In genomic region chr10:69338547-69339450, GRCh38 we compare ENCODE assay signal across 8 cellular contexts.
DNase-seq lines count a peak whose midpoint lies in the region; ATAC-seq and TF ChIP-seq lines count a peak whose summit lies in the region.

No MANE protein-coding gene starts in this region.

- no peak overlapping the region for H3K9ac ChIP-seq in PC-3 (ENCODE audit: low read length)

- H3K9me3 Mint-ChIP-seq in CD8-positive, alpha-beta T cell: no peaks in the 10 kb centered on the region

- no peaks in the 10 kb centered on the region for H3K9me2 ChIP-seq in PC-3 (replicated peaks; ENCODE audit: low read length)

- no peaks in the 10 kb centered on the region for H3K9me3 ChIP-seq in CD8-positive, alpha-beta T cell (ENCODE audit: low read length)
- H3K9me3 ChIP-seq in PC-3 (ENCODE audit: low read length) (no peaks in the 10 kb centered on the region), esophagus (ENCODE audit: control insufficient read depth in 2 of 2, insufficient read depth in 1 of 2, low read depth in 1 of 2, low read length in 1 of 2) (no peaks in the 10 kb centered on the region), prostate gland (no peaks in the 10 kb centered on the region)

- TF ChIP-seq POLR2A in prostate gland (IDR thresholded peaks at IDR 0.05) (no peak), GM18505 (IDR thresholded peaks at IDR 0.05; ENCODE audit: borderline replicate concordance, extremely low read depth, insufficient read depth, insufficient read length) (no peak)

- no peak overlapping the region for H3K27ac ChIP-seq in CD8-positive, alpha-beta T cell (ENCODE audit: low read depth, low read length)
- H3K27ac ChIP-seq in PC-3 (ENCODE audit: low read length) (no peak overlapping the region), esophagus (ENCODE audit: low read depth in 2 of 2, low read length in 1 of 2) (peak overlapping the region; percentile 84 to 89), prostate gland (peak overlapping the region; percentile 74 to 77)

- DNase-seq in CD8-positive, alpha-beta T cell: no peak
- DNase-seq in PC-3 (no peak), prostate gland (ENCODE audit: low spot score) (no peak), NAMALWA (ENCODE audit: low spot score) (no peak), GM10266 (ENCODE audit: extremely low spot score) (no peak)

- BruUV-seq in PC-3 (replicated peaks; lab: Mats Ljungman, UMichigan): no TSS peak

- POLR2A ChIA-PET in CD8-positive, alpha-beta T cell (lab: Charles Lee): interaction anchor here (0.6 kb wide), 1 partner anchor 25 kb away, joined by 3 read pairs; no protein-coding TSS in a partner anchor
- POLR2A ChIA-PET in PC-3 (lab: Charles Lee; ENCODE audit: unreplicated experiment): no interaction called here

- TF ChIP-seq CTCF in CD8-positive, alpha-beta T cell (IDR thresholded peaks at IDR 0.05): no peak
- no peak for TF ChIP-seq CTCF in PC-3 (conservative IDR thresholded peaks at IDR 0.05; ENCODE audit: low read depth, low read length)
- no peak for TF ChIP-seq CTCF in prostate gland (IDR thresholded peaks at IDR 0.05)
- no peak for TF ChIP-seq CTCF in GM10266 (IDR thresholded peaks at IDR 0.05; ENCODE audit: control insufficient read depth, insufficient read depth, low read depth, missing control alignments)

- peaks cover 12% of the 10 kb centered on the region; the same call in 1 of the 2 replicates for H4K20me1 ChIP-seq in PC-3 (ENCODE audit: low read length)

- intact Hi-C loops in CD8-positive, alpha-beta T cell (cut with DNase I, micrococcal nuclease): no loop called here
- intact Hi-C loops in PC-3 (cut with micrococcal nuclease) (no loop called here), prostate gland (cut with DNase I) (loop anchor here (10.0 kb wide), 1 partner anchor 166 kb away; no protein-coding TSS in a partner anchor)

- H3K27me3 Mint-ChIP-seq in CD8-positive, alpha-beta T cell (ENCODE audit: low read depth): no peaks in the 10 kb centered on the region

- H2AFZ ChIP-seq in PC-3 (ENCODE audit: low read length): no peak overlapping the region

- H3K27me3 ChIP-seq in CD8-positive, alpha-beta T cell (ENCODE audit: insufficient read depth, low read length): no peaks in the 10 kb centered on the region
- H3K27me3 ChIP-seq in PC-3 (ENCODE audit: low read length): no peaks in the 10 kb centered on the region
- no peaks in the 10 kb centered on the region for H3K27me3 ChIP-seq in esophagus (ENCODE audit: control insufficient read depth in 1 of 2, insufficient read depth in 2 of 2, low read length in 2 of 2)
- H3K27me3 ChIP-seq in prostate gland (replicated peaks; ENCODE audit: insufficient read depth): no peaks in the 10 kb centered on the region

- peak overlapping the region; percentile 60 for H3K27ac Mint-ChIP-seq in CD8-positive, alpha-beta T cell

- H3K4me3 ChIP-seq in CD8-positive, alpha-beta T cell (ENCODE audit: low read depth, low read length): no peak overlapping the region
- no peak overlapping the region for H3K4me3 ChIP-seq in PC-3 (ENCODE audit: low read length)
- H3K4me3 ChIP-seq in esophagus (ENCODE audit: low read depth in 1 of 2, low read length in 2 of 2): no peak overlapping the region
- no peak overlapping the region for H3K4me3 ChIP-seq in prostate gland

- CTCF ChIA-PET in CD8-positive, alpha-beta T cell (lab: Charles Lee): interaction anchor here (0.9 to 1.6 kb wide), 2 partner anchors 48 to 54 kb away, joined by 3 read pairs; no protein-coding TSS in a partner anchor
- CTCF ChIA-PET in PC-3 (lab: Charles Lee): no interaction called here

- H3F3A ChIP-seq in PC-3 (ENCODE audit: low read length, unreplicated experiment): no peaks in the 10 kb centered on the region

- 62 to 67% methylated on average over 9 of the region's 9 CpGs for WGBS in esophagus, 2 donors
- WGBS in prostate gland: 47% methylated on average over 9 of the region's 9 CpGs

- no peak overlapping the region for H3K4me2 ChIP-seq in PC-3 (ENCODE audit: low read length)

- H3K36me3 Mint-ChIP-seq in CD8-positive, alpha-beta T cell: peaks cover 12% of the 10 kb centered on the region

- peaks cover 94% of the 10 kb centered on the region for H3K79me2 ChIP-seq in PC-3 (ENCODE audit: low read length)

- no peak for ATAC-seq in CD8-positive, alpha-beta T cell
- ATAC-seq in PC-3: peak; percentile 23; the same call in 1 of the 2 replicates
- no peak for ATAC-seq in GM18505 (IDR thresholded peaks at IDR 0.05; ENCODE audit: unreplicated experiment)
- no peak for ATAC-seq in GM18873 (IDR thresholded peaks at IDR 0.05; ENCODE audit: low FRiP score, unreplicated experiment)

- peaks cover 38% of the 10 kb centered on the region for H3K4me1 ChIP-seq in CD8-positive, alpha-beta T cell (ENCODE audit: insufficient read depth, low read length)
- H3K4me1 ChIP-seq in PC-3 (ENCODE audit: insufficient read depth, low read length) (peaks cover 6% of the 10 kb centered on the region), esophagus (ENCODE audit: control insufficient read depth in 2 of 2, insufficient read depth in 2 of 2, low read length in 1 of 2) (peaks cover 23 to 55% of the 10 kb centered on the region in 2 donors), prostate gland (replicated peaks) (peaks cover 42% of the 10 kb centered on the region)

- no peaks in the 10 kb centered on the region for H3K36me3 ChIP-seq in CD8-positive, alpha-beta T cell (ENCODE audit: insufficient read depth, low read length)
- H3K36me3 ChIP-seq in PC-3 (ENCODE audit: low read depth, low read length) (peaks cover 5% of the 10 kb centered on the region; the same call in 1 of the 2 replicates), esophagus (ENCODE audit: control insufficient read depth in 2 of 2, insufficient read depth in 2 of 2, low read length in 1 of 2) (peaks cover 0 to 4% of the 10 kb centered on the region in 2 donors), prostate gland (no peaks in the 10 kb centered on the region)

- peaks cover 75% of the 10 kb centered on the region for H3K4me1 Mint-ChIP-seq in CD8-positive, alpha-beta T cell (ENCODE audit: low read depth)

- no peak overlapping the region for H3K4me3 Mint-ChIP-seq in CD8-positive, alpha-beta T cell

Comparison
In these comparisons a context has a peak if more than half of its experiments do, and no peak if none do; other contexts are left out.
1. H3K27ac ChIP-seq: peak in esophagus (2 of 2) and prostate gland (2 of 2); none in CD8-positive, alpha-beta T cell (single experiment) and PC-3 (single experiment).